ENCODE assay signal across 26 cellular contexts in genomic region chr18:6478111-6478510, GRCh38.
DNase-seq lines count a peak whose midpoint lies in the region; ATAC-seq, FAIRE-seq and TF ChIP-seq lines count a peak whose summit lies in the region.
"Had no signal": no experiment of that assay in that cellular context is flagged by ENCODE, and none has a peak within 500 bp of the region (broad histone marks: within the 10 kb centered on the region; RNA-seq: fewer than 3 reads in every experiment).

No MANE protein-coding gene starts in this region.

- H3K27ac ChIP-seq in heart left ventricle (no peak overlapping the region), H1 (ENCODE audit: low read depth, low read length) (no peak overlapping the region)
- H3K27ac ChIP-seq: BLaER1 had no signal

- H3K36me3 ChIP-seq in heart left ventricle (no peaks in the 10 kb centered on the region), H1 (ENCODE audit: control insufficient read depth in 2 of 4, insufficient read depth in 4 of 4, low read length in 3 of 4) (no peaks in the 10 kb centered on the region)
- H3K36me3 ChIP-seq: BE2C, BLaER1 had no signal

- no peak overlapping the region for H4K5ac ChIP-seq in H1 (ENCODE audit: insufficient read length, low read depth, low read length)

- H3K79me2 ChIP-seq in H1 (ENCODE audit: control insufficient read depth in 1 of 2, insufficient read depth in 2 of 2, low read length in 2 of 2), result no peaks in the 10 kb centered on the region

- H3K56ac ChIP-seq in H1 (replicated peaks; ENCODE audit: insufficient read length, low read depth, low read length), result no peak overlapping the region

- H3K4me3 Mint-ChIP-seq in stimulated activated memory B cell treated with anti-CD40 and anti-IgM and Interleukin-4, amounts not matched to agents 10 μg/mL and 1 μg/mL and 100 μg/mL, for 72 hours, result no peak overlapping the region
- no peak overlapping the region for H3K4me3 Mint-ChIP-seq in T-helper 2 cell treated with Interferon-gamma antibody and Interleukin-4, amounts not matched to agents 5 μg/mL and 100 μg/mL, for 36 hours
- H3K4me3 Mint-ChIP-seq: CD14-positive monocyte; CD4-positive, alpha-beta memory T cell; CD4-positive, CD25-positive, alpha-beta regulatory T cell had no signal

- DNase-seq in heart left ventricle, result peak in 4 of 5 donors; percentile 19 to 41 (median 28)
- DNase-seq in cardiac septum (ENCODE audit: low spot score), result no peak
- peak; percentile 35 for DNase-seq in NCI-H69 (lab: John Stamatoyannopoulos, UW)
- DNase-seq in H1 (ENCODE audit: low read depth in 1 of 2, low spot score in 2 of 2), result no peak
- DNase-seq in T-helper 2 cell treated with Interferon-gamma antibody and Interleukin-4, amounts not matched to agents 5 μg/mL and 100 μg/mL, for 36 hours (ENCODE audit: low spot score), result no peak
- DNase-seq: 8988T; ACHN; BE2C; C1 segment of cervical spinal cord; CD4-positive, alpha-beta memory T cell; CD4-positive, CD25-positive, alpha-beta regulatory T cell; CD8-positive, alpha-beta memory T cell; DMS 273 treated with DMSO at 0.1 percent for 48 hours; DMS153; DMS53; DMS79; DND-41; EL; GDM1 had no signal

- no peak overlapping the region for H2BK120ac ChIP-seq in H1 (replicated peaks; ENCODE audit: low read depth, low read length)

- 42 to 62% (median 53%) methylated on average over 6 of the region's 6 CpGs for WGBS in heart left ventricle, 4 donors
- 95% methylated on average over 6 of the region's 6 CpGs; no CpG with 5 or more reads in 1 of the 2 experiments for WGBS in H1 (ENCODE audit: extremely low coverage in 1 of 2, insufficient coverage in 1 of 2, insufficient read length in 1 of 2, insufficient replicate concordance in 2 of 2, low coverage in 1 of 2, low lambda C conversion rate in 2 of 2, missing lambda C conversion rate in 1 of 2), 2 experiments

- FAIRE-seq in H1 (lab: Jason Lieb, UNC), result no peak
- FAIRE-seq: A204.1, GM12878, GM12892, GM18507 had no signal

- no peaks in the 10 kb centered on the region for H3K23me2 ChIP-seq in H1 (ENCODE audit: low read depth, low read length)

- H4K91ac ChIP-seq in H1 (replicated peaks; ENCODE audit: insufficient read length, low read length), result no peak overlapping the region

- H4K20me1 ChIP-seq in H1 (replicated peaks in 1 of 2; ENCODE audit: control insufficient read depth in 1 of 2, insufficient read depth in 2 of 2, low read length in 2 of 2), result no peaks in the 10 kb centered on the region
- H4K20me1 ChIP-seq: BLaER1 had no signal

- H3K9me3 Mint-ChIP-seq in stimulated activated memory B cell treated with anti-CD40 and anti-IgM and Interleukin-4, amounts not matched to agents 10 μg/mL and 1 μg/mL and 100 μg/mL, for 72 hours, result peaks cover 6% of the 10 kb centered on the region
- peaks cover 6% of the 10 kb centered on the region for H3K9me3 Mint-ChIP-seq in T-helper 2 cell treated with Interferon-gamma antibody and Interleukin-4, amounts not matched to agents 5 μg/mL and 100 μg/mL, for 36 hours

- POLR2A ChIA-PET in H1 (lab: Charles Lee; ENCODE audit: partially characterized antibody), result no interaction called here

- H3K9ac ChIP-seq in H1 (replicated peaks in 1 of 4; ENCODE audit: extremely low read depth in 1 of 4, low read depth in 3 of 4, low read length in 3 of 4), result no peak overlapping the region
- H3K9ac ChIP-seq: BLaER1 had no signal

- no peaks in the 10 kb centered on the region for H3K27me3 Mint-ChIP-seq in stimulated activated memory B cell treated with anti-CD40 and anti-IgM and Interleukin-4, amounts not matched to agents 10 μg/mL and 1 μg/mL and 100 μg/mL, for 72 hours
- H3K27me3 Mint-ChIP-seq in T-helper 2 cell treated with Interferon-gamma antibody and Interleukin-4, amounts not matched to agents 5 μg/mL and 100 μg/mL, for 36 hours (ENCODE audit: low read depth), result no peaks in the 10 kb centered on the region
- H3K27me3 Mint-ChIP-seq: CD4-positive, alpha-beta memory T cell; CD4-positive, CD25-positive, alpha-beta regulatory T cell had no signal

- intact Hi-C loops in heart left ventricle (cut with DNase I) (loop anchor here in 1 of 10 donors (10.0 kb wide), 1 partner anchor 57 kb away; no protein-coding TSS in a partner anchor), cardiac septum (cut with DNase I) (no loop called here)

- peak overlapping the region; percentile 29; the same call in 1 of the 2 replicates for H4K8ac ChIP-seq in H1 (ENCODE audit: extremely low read depth, insufficient read depth, low read length)

- peaks cover 0 to 18% (median 0%) of the 10 kb centered on the region in 12 donors for H3K4me1 ChIP-seq in heart left ventricle
- H3K4me1 ChIP-seq in H1 (replicated peaks in 1 of 4; ENCODE audit: control insufficient read depth in 3 of 4, insufficient read depth in 4 of 4, low read length in 3 of 4), result peaks cover 0 to 5% (median 4%) of the 10 kb centered on the region in 4 experiments; a peak in 4 of 7 replicates
- H3K4me1 ChIP-seq: BE2C, BLaER1 had no signal

- H3K18ac ChIP-seq in H1 (ENCODE audit: extremely low read depth, low read length), result no peak overlapping the region

- no peak for TF ChIP-seq POLR2A in heart left ventricle (IDR thresholded peaks at IDR 0.05)
- TF ChIP-seq POLR2A in H1 (IDR thresholded peaks at IDR 0.05; ENCODE audit: control extremely low read depth in 1 of 2, low read depth in 2 of 2, low read length in 2 of 2), result no peak

- no peaks in the 10 kb centered on the region for H3K79me1 ChIP-seq in H1 (ENCODE audit: low read depth, low read length)

- ATAC-seq in heart left ventricle, result peak in 2 of 4 donors; percentile 10 to 46
- no peak for ATAC-seq in stimulated activated memory B cell treated with anti-CD40 and anti-IgM and Interleukin-4, amounts not matched to agents 10 μg/mL and 1 μg/mL and 100 μg/mL, for 72 hours
- ATAC-seq: GM12878 had no signal

- H3K4ac ChIP-seq in H1 (replicated peaks; ENCODE audit: insufficient read length, low read depth, low read length), result no peak overlapping the region

- no peak overlapping the region for H2BK20ac ChIP-seq in H1 (ENCODE audit: low read length)

- H3K4me1 Mint-ChIP-seq in stimulated activated memory B cell treated with anti-CD40 and anti-IgM and Interleukin-4, amounts not matched to agents 10 μg/mL and 1 μg/mL and 100 μg/mL, for 72 hours, result no peaks in the 10 kb centered on the region
- no peaks in the 10 kb centered on the region for H3K4me1 Mint-ChIP-seq in T-helper 2 cell treated with Interferon-gamma antibody and Interleukin-4, amounts not matched to agents 5 μg/mL and 100 μg/mL, for 36 hours (ENCODE audit: low read depth)
- H3K4me1 Mint-ChIP-seq: CD14-positive monocyte; CD4-positive, alpha-beta memory T cell; CD4-positive, CD25-positive, alpha-beta regulatory T cell; CD8-positive, alpha-beta memory T cell had no signal

- CTCF ChIA-PET in H1 (lab: Charles Lee; ENCODE audit: partially characterized antibody), result no interaction called here

- TF ChIP-seq CTCF in heart left ventricle (IDR thresholded peaks at IDR 0.05) (no peak), H1 (IDR thresholded peaks at IDR 0.05; ENCODE audit: control extremely low read depth in 1 of 3, insufficient read depth in 1 of 3, low read depth in 1 of 3, low read length in 3 of 3) (no peak)

- H3K4me3 ChIP-seq in heart left ventricle (no peak overlapping the region), H1 (ENCODE audit: extremely low read depth in 1 of 4, insufficient read depth in 2 of 4, low read depth in 3 of 4, low read length in 4 of 4) (no peak overlapping the region)
- H3K4me3 ChIP-seq: BLaER1, GM12878 had no signal

- no peak overlapping the region for H3K14ac ChIP-seq in H1 (ENCODE audit: insufficient read length)

- H3K36me3 Mint-ChIP-seq in stimulated activated memory B cell treated with anti-CD40 and anti-IgM and Interleukin-4, amounts not matched to agents 10 μg/mL and 1 μg/mL and 100 μg/mL, for 72 hours, result no peaks in the 10 kb centered on the region
- H3K36me3 Mint-ChIP-seq in T-helper 2 cell treated with Interferon-gamma antibody and Interleukin-4, amounts not matched to agents 5 μg/mL and 100 μg/mL, for 36 hours (ENCODE audit: low read depth), result no peaks in the 10 kb centered on the region
- H3K36me3 Mint-ChIP-seq: CD14-positive monocyte; CD4-positive, alpha-beta memory T cell; CD4-positive, CD25-positive, alpha-beta regulatory T cell; CD8-positive, alpha-beta memory T cell had no signal

- no peak for TF ChIP-seq EP300 in H1 (IDR thresholded peaks at IDR 0.05; ENCODE audit: borderline replicate concordance in 1 of 2, low read depth in 2 of 2, low read length in 2 of 2)

- no peak overlapping the region for H3K27ac Mint-ChIP-seq in stimulated activated memory B cell treated with anti-CD40 and anti-IgM and Interleukin-4, amounts not matched to agents 10 μg/mL and 1 μg/mL and 100 μg/mL, for 72 hours
- no peak overlapping the region for H3K27ac Mint-ChIP-seq in T-helper 2 cell treated with Interferon-gamma antibody and Interleukin-4, amounts not matched to agents 5 μg/mL and 100 μg/mL, for 36 hours
- H3K27ac Mint-ChIP-seq: CD14-positive monocyte; CD4-positive, alpha-beta memory T cell; CD4-positive, CD25-positive, alpha-beta regulatory T cell; CD8-positive, alpha-beta memory T cell had no signal

- H3K9me3 ChIP-seq in heart left ventricle (no peaks in the 10 kb centered on the region), H1 (ENCODE audit: insufficient read depth in 2 of 2, low read depth in 1 of 2, low read length in 1 of 2) (no peaks in the 10 kb centered on the region)
- H3K9me3 ChIP-seq: BE2C, BLaER1 had no signal

- no peak for TF ChIP-seq RAD21 in H1 (IDR thresholded peaks at IDR 0.05 in 1 of 2, conservative IDR thresholded peaks at IDR 0.05 in 1 of 2; ENCODE audit: low read depth in 2 of 2, low read length in 2 of 2)

- no peaks in the 10 kb centered on the region for H3K27me3 ChIP-seq in heart left ventricle
- H3K27me3 ChIP-seq in H1 (replicated peaks in 1 of 4; ENCODE audit: control insufficient read depth in 3 of 4, extremely low read depth in 1 of 4, insufficient read depth in 3 of 4, low read length in 3 of 4), result no peaks in the 10 kb centered on the region
- H3K27me3 ChIP-seq: BE2C, BLaER1 had no signal

- H2BK15ac ChIP-seq in H1 (ENCODE audit: low read length), result no peak overlapping the region

- no peak overlapping the region for H2AK5ac ChIP-seq in H1 (ENCODE audit: low read depth, low read length)

- no peak overlapping the region for H2AFZ ChIP-seq in H1 (ENCODE audit: low read length)

- no peak overlapping the region for H2BK12ac ChIP-seq in H1 (ENCODE audit: low read depth, low read length)

- H3K23ac ChIP-seq in H1 (ENCODE audit: insufficient read length), result no peak overlapping the region

- H3K4me2 ChIP-seq in H1 (ENCODE audit: insufficient read depth in 1 of 2, low read depth in 2 of 2, low read length in 2 of 2), result no peak overlapping the region
- H3K4me2 ChIP-seq: BLaER1 had no signal

- no peak overlapping the region for H2BK5ac ChIP-seq in H1 (ENCODE audit: low read depth, low read length)

TF ChIP-seq in H1, 55 proteins besides CTCF, POLR2A, EP300 and RAD21 (continues in another document):
- TF ChIP-seq TAF1 (IDR thresholded peaks at IDR 0.05; ENCODE audit: low read depth, low read length), result no peak
- no peak for TF ChIP-seq MAX (IDR thresholded peaks at IDR 0.05)
- TF ChIP-seq KDM1A (IDR thresholded peaks at IDR 0.05; ENCODE audit: borderline replicate concordance, low read length), result no peak
- no peak for TF ChIP-seq RXRA (IDR thresholded peaks at IDR 0.05; ENCODE audit: insufficient read depth, low read depth, low read length)

Comparison
In these comparisons a context has a peak if more than half of its experiments do, and no peak if none do; other contexts are left out.
1. DNase-seq: peak in heart left ventricle (4 of 5) and NCI-H69 (single experiment); none in cardiac septum (single experiment), H1 (0 of 2) and T-helper 2 cell treated with Interferon-gamma antibody and Interleukin-4, amounts not matched to agents 5 μg/mL and 100 μg/mL, for 36 hours (single experiment).